ENCODE assay signal across 2 cellular contexts in the genomic region with DNA sequence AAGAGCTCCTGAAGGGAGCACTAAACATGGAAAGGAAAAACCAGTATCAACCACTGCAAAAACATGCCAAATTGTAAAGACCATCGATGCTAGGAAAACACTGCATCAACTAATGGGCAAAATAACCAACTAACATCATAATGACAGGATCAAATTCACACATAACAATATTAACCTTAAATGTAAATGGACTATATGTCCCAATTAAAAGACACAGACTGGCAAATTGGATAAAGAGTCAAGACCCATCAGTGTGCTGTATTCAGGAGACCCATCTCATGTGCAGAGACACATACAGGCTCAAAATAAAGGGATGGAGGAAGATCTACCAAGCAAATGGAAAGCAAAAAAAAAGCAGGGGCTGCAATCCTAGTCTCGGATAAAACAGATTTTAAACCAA. TPM values are rescaled to one million over a fixed set of nuclear protein-coding genes. Genes with fewer than 3 reads are reported as not detected.
"Had no signal": no experiment of that assay in that cellular context is flagged by ENCODE, and none has a peak within 500 bp of the region (broad histone marks: within the 10 kb centered on the region; RNA-seq: fewer than 3 reads in every experiment).

No MANE protein-coding gene starts in this region.

RNA-seq across cellular contexts. Expression of gene GLT8D2, which starts 13.8 kb away (rescaled TPM):
- total RNA-seq: HepG2, HT-29 had no signal
- polyA plus RNA-seq: HepG2 had no signal
